ENCODE assay signal across 8 cellular contexts in the genomic region with DNA sequence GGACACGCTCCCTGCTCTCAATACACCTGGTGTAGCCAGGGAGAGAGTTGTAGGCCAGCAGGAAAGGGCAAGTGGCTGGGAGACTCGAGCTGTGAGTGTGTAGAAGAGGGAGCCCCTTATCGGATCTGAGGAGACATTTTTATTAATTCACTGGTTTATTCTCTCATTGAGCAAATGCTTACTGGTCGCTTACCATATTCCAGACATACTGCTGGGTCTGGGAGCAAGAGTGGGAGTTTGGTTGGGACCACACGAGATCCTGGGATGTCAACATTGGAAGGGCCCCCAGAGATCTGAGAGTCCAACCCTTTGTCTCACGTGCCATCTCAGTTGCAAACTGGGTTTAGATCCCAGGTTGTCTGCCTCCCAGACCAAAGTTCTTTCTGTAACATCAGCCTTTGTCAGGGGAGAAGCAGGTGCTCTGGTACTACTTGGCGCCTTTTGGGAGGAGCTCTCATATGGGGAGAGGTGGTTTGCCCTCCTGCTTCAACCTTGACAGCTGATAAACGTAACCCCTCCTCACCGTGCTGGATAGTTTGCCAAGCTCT. TPM values are rescaled to one million over a fixed set of nuclear protein-coding genes. Genes with fewer than 3 reads are reported as not detected.
A peak's percentile ranks its signal among the peaks of the same experiment; 100 is the strongest.
DNase-seq lines count a peak whose midpoint lies in the region; ATAC-seq, FAIRE-seq and TF ChIP-seq lines count a peak whose summit lies in the region.

No MANE protein-coding gene starts in this region.

- H3K9me1 ChIP-seq in K562 (ENCODE audit: control insufficient read depth, insufficient read depth, low read length) = no peaks in the 10 kb centered on the region

- ATAC-seq in A549 (no peak), HG03025 (IDR thresholded peaks at IDR 0.05; ENCODE audit: low FRiP score, unreplicated experiment) (peak; percentile 18), K562 (peak; percentile 38; the same call in 2 of the 3 replicates), HG03520 (IDR thresholded peaks at IDR 0.05; ENCODE audit: unreplicated experiment) (no peak)

- H3K4me3 ChIP-seq in A549 = peak overlapping the region; percentile 99
- H3K4me3 ChIP-seq in K562 = peak overlapping the region; percentile 79
- H3K4me3 ChIP-seq in mesodermal cell (ENCODE audit: extremely low read depth, insufficient read depth, low read length, poor library complexity, severe bottlenecking) = peak overlapping the region; percentile 98

- DNase-seq in A549 (ENCODE audit: low read depth in 1 of 2, low spot score in 1 of 2) = no peak
- peak in 3 of 4 experiments; percentile 37 to 41 (median 41) for DNase-seq in K562 (ENCODE audit: extremely low read depth in 1 of 4, low spot score in 3 of 4)
- no peak for DNase-seq in AG20443 (ENCODE audit: low spot score)
- no peak for DNase-seq in GOT3 (lab: John Stamatoyannopoulos, UW)
- no peak for DNase-seq in activated gamma-delta T cell treated with Interleukin-2 at 50 U/mL for 16 hours

- FAIRE-seq in A549 (lab: Jason Lieb, UNC) (no peak), K562 (lab: Jason Lieb, UNC) (peak; percentile 35)

- TF ChIP-seq RAD21 in A549 (conservative IDR thresholded peaks at IDR 0.05 in 1 of 2, IDR thresholded peaks at IDR 0.05 in 1 of 2) (no peak), K562 (CRISPR knock-in tag; conservative IDR thresholded peaks at IDR 0.05 in 1 of 2, IDR thresholded peaks at IDR 0.05 in 1 of 2) (0 out of 4 replicates have a peak, but pooled peaks of 1 of the 2 experiments have one; percentile 5)

- H3K4me2 ChIP-seq in A549 (peak overlapping the region; percentile 94), K562 (ENCODE audit: insufficient read depth, low read length) (peak overlapping the region; percentile 99)

- H3K4me1 ChIP-seq in A549 (peaks cover 8% of the 10 kb centered on the region; the same call in 2 of the 3 replicates), K562 (replicated peaks in 1 of 2; ENCODE audit: control insufficient read depth in 2 of 2, insufficient read depth in 2 of 2, low read length in 2 of 2) (peaks cover 12 to 13% of the 10 kb centered on the region in 2 experiments), mesodermal cell (ENCODE audit: control insufficient read depth, insufficient read depth, low read length, poor library complexity, severe bottlenecking) (peaks cover 17% of the 10 kb centered on the region)

- in situ Hi-C loops in K562 (cut with MboI) = no loop called here

- H3K27me3 ChIP-seq in K562 (ENCODE audit: control insufficient read depth in 2 of 2, insufficient read depth in 2 of 2, low read length in 2 of 2) = no peaks in the 10 kb centered on the region

- H2AFZ ChIP-seq in K562 (ENCODE audit: low read depth, low read length) = peak overlapping the region; percentile 100

- peak overlapping the region; percentile 95 to 97 for H3K9ac ChIP-seq in K562 (ENCODE audit: insufficient read depth in 1 of 2, low read depth in 2 of 2, low read length in 2 of 2)

- BruUV-seq in K562 (replicated peaks; lab: Mats Ljungman, UMichigan) = TSS peak; percentile 64

- no peaks in the 10 kb centered on the region; the same call in 1 of the 2 replicates for H4K20me1 ChIP-seq in K562 (replicated peaks; ENCODE audit: control insufficient read depth, insufficient read depth, low read length)

- TF ChIP-seq CTCF in A549 (IDR thresholded peaks at IDR 0.05) = no peak
- no peak for TF ChIP-seq CTCF in K562 (IDR thresholded peaks at IDR 0.05 in 2 of 3, conservative IDR thresholded peaks at IDR 0.05 in 1 of 3; ENCODE audit: insufficient read depth in 2 of 3, low read depth in 1 of 3, low read length in 3 of 3)

- intact Hi-C loops in K562 (cut with micrococcal nuclease) = no loop called here

- WGBS in A549 (ENCODE audit: missing lambda C conversion rate) = 3% methylated on average over 8 of the region's 9 CpGs
- 1% methylated on average over 9 of the region's 9 CpGs for WGBS in K562 (ENCODE audit: insufficient coverage, low coverage, missing lambda C conversion rate)
- 0% methylated on average over 2 of the region's 9 CpGs for WGBS in mesodermal cell (ENCODE audit: insufficient coverage in 2 of 2), 2 experiments

- H3K36me3 ChIP-seq in K562 (ENCODE audit: control insufficient read depth, insufficient read depth, low read length) = peaks cover 43% of the 10 kb centered on the region
- H3K36me3 ChIP-seq in mesodermal cell (ENCODE audit: control insufficient read depth, insufficient read depth, low read length) = peaks cover 34% of the 10 kb centered on the region

- H3K27ac ChIP-seq in A549 = peak overlapping the region; percentile 97 to 98
- peak overlapping the region; percentile 93 for H3K27ac ChIP-seq in K562 (ENCODE audit: extremely low read depth, low read depth, low read length)
- peak overlapping the region; percentile 86 for H3K27ac ChIP-seq in mesodermal cell (ENCODE audit: low read depth, low read length, severe bottlenecking)

- H3K9me3 ChIP-seq in A549 (no peaks in the 10 kb centered on the region), K562 (replicated peaks; ENCODE audit: control insufficient read depth, insufficient read depth, low read depth, low read length) (no peaks in the 10 kb centered on the region), mesodermal cell (ENCODE audit: control insufficient read depth, low read length) (no peaks in the 10 kb centered on the region)

- H3K79me2 ChIP-seq in K562 (ENCODE audit: control insufficient read depth, insufficient read depth, low read length) = peaks cover 54% of the 10 kb centered on the region

- CTCF ChIA-PET in A549 (lab: Yijun Ruan, JAX) (interaction anchor here (0.7 to 4.8 kb wide), 8 partner anchors 10 to 43 kb away, joined by 3 to 29 read pairs (median 4); no protein-coding TSS in a partner anchor), K562 (lab: Yijun Ruan, JAX; ENCODE audit: low intra/inter-chr PET ratio) (no interaction called here)

- POLR2A ChIA-PET in A549 (lab: Yijun Ruan, JAX) (interaction anchor here (0.9 to 1.0 kb wide), 2 partner anchors 19 to 44 kb away, joined by 3 to 4 read pairs; partner anchors contain the start of genes MAP3K6 and SYTL1), K562 (lab: Yijun Ruan, JAX) (interaction anchor here (0.5 to 3.1 kb wide), 13 partner anchors 10 to 592 kb away, joined by 3 to 23 read pairs (median 3); partner anchors contain the start of genes MAP3K6 and SLC9A1)

- no peak for TF ChIP-seq POLR2A in A549 (IDR thresholded peaks at IDR 0.05; ENCODE audit: low read length)
- no peak for TF ChIP-seq POLR2A in K562 (conservative IDR thresholded peaks at IDR 0.05)

- TF ChIP-seq EP300 in A549 (IDR thresholded peaks at IDR 0.05) (no peak), K562 (IDR thresholded peaks at IDR 0.05; ENCODE audit: low read length) (no peak)

RNA-seq across cellular contexts. Expression of gene TMEM222, which starts 0.7 kb away (rescaled TPM):
- 27.1 and 28.4 TPM in 2 replicates for polyA plus RNA-seq in A549 (2011; rRNA removed)
- 46.5 and 61.8 TPM in 2 replicates for polyA plus RNA-seq in A549 (2012; cell fraction: cytosol; rRNA removed)
- 62.1 and 74.3 TPM in 2 replicates for polyA plus RNA-seq in A549 (2012; cell fraction: nucleus; rRNA removed)
- 29.7 to 32.0 TPM (median 30.0 TPM) in 3 replicates for polyA plus RNA-seq in A549 (2017; fragmentation: RNase III; extraction: RNeasy Plus Mini Kit Qiagen cat#74134 plus additional on column Dnase treatment)
- 57.5 and 61.8 TPM in 2 replicates for polyA minus RNA-seq in A549 (2011; rRNA and poly(A)+ RNA removed)
- total RNA-seq in K562 (2011; cell fraction: chromatin; rRNA removed; ENCODE audit: low replicate concordance) = 41.9 and 115 TPM in 2 replicates
- 97.1 and 98.7 TPM in 2 replicates for total RNA-seq in K562 (2011; cell fraction: nucleolus; rRNA removed)
- 77.9 and 90.1 TPM in 2 replicates for total RNA-seq in K562 (2011; cell fraction: nucleoplasm; rRNA removed)
- 36.0 and 43.6 TPM in 2 replicates for total RNA-seq in K562 (2014; rRNA removed)
- total RNA-seq in K562 (2014; rRNA removed; fragmentation: Illumina TruSeq; extraction: Trizol) = 10.6 and 15.9 TPM in 2 replicates
- total RNA-seq in K562 (2015; rRNA removed; fragmentation: Illumina TruSeq; extraction: Trizol) = 32.4 and 32.8 TPM in 2 replicates
- total RNA-seq in K562 (2021) = 42.5 and 46.9 TPM in 2 replicates
- 32.2 and 51.8 TPM in 2 replicates for polyA plus RNA-seq in K562 (2011; rRNA removed)
- 53.0 and 80.5 TPM in 2 replicates for polyA plus RNA-seq in K562 (2011; cell fraction: cytosol; rRNA removed)
- polyA plus RNA-seq in K562 (2011; cell fraction: nucleus; rRNA removed) = 111 and 157 TPM in 2 replicates
- 43.9 and 66.2 TPM in 2 replicates for polyA plus RNA-seq in K562 (2012)
- 48.0 and 57.0 TPM in 2 replicates for polyA plus RNA-seq in K562 (2014; fragmentation: Illumina TruSeq; extraction: Trizol)
- 10 to 100 TPM in 1 of 2 experiments, 1 to 10 TPM in 1; 6.9 to 14.4 TPM for polyA plus RNA-seq in K562 (2014; fragmentation: Nextera tagmentation; extraction: Ambion mirVana)
- 42.4 and 43.5 TPM in 2 replicates for polyA plus RNA-seq in K562 (2014; rRNA removed)
- 21.8 and 30.9 TPM in 2 replicates for polyA minus RNA-seq in K562 (2011; rRNA and poly(A)+ RNA removed)
- polyA minus RNA-seq in K562 (2011; cell fraction: cytosol; rRNA and poly(A)+ RNA removed) = 26.1 and 32.0 TPM in 2 replicates
- 24.6 and 35.5 TPM in 2 replicates for polyA minus RNA-seq in K562 (2011; cell fraction: nucleus; rRNA and poly(A)+ RNA removed)
- polyA plus RNA-seq in mesodermal cell (2013, experiment 1 of 2) = 22.3 TPM
- polyA plus RNA-seq in mesodermal cell (2013, experiment 2 of 2) = 17.3 TPM

RNA-seq across cellular contexts. Expression of gene SYTL1, which starts 19.2 kb away (rescaled TPM):
- polyA plus RNA-seq in A549 (2011; rRNA removed) = 0.50 and 0.80 TPM in 2 replicates
- polyA plus RNA-seq in A549 (2012; cell fraction: cytosol; rRNA removed) = 0.94 and 1.0 TPM in 2 replicates
- polyA plus RNA-seq in A549 (2012; cell fraction: nucleus; rRNA removed) = 4.8 and 5.8 TPM in 2 replicates
- polyA plus RNA-seq in A549 (2017; fragmentation: RNase III; extraction: RNeasy Plus Mini Kit Qiagen cat#74134 plus additional on column Dnase treatment) = 0.50 to 0.76 TPM (median 0.58 TPM) in 3 replicates
- 0.37 and 0.73 TPM in 2 replicates for polyA minus RNA-seq in A549 (2011; rRNA and poly(A)+ RNA removed)
- total RNA-seq in K562 (2011; cell fraction: chromatin; rRNA removed; ENCODE audit: low replicate concordance) = 18.4 and 69.1 TPM in 2 replicates
- total RNA-seq in K562 (2011; cell fraction: nucleolus; rRNA removed) = 29.5 and 45.5 TPM in 2 replicates
- 21.0 and 26.5 TPM in 2 replicates for total RNA-seq in K562 (2011; cell fraction: nucleoplasm; rRNA removed)
- 3.9 and 4.7 TPM in 2 replicates for total RNA-seq in K562 (2014; rRNA removed)
- total RNA-seq in K562 (2014; rRNA removed; fragmentation: Illumina TruSeq; extraction: Trizol) = 0.55 and 0.57 TPM in 2 replicates
- 1.7 and 2.2 TPM in 2 replicates for total RNA-seq in K562 (2015; rRNA removed; fragmentation: Illumina TruSeq; extraction: Trizol)
- 6.0 and 9.3 TPM in 2 replicates for total RNA-seq in K562 (2021)
- polyA plus RNA-seq in K562 (2011; rRNA removed) = 3.8 and 12.3 TPM in 2 replicates
- polyA plus RNA-seq in K562 (2011; cell fraction: cytosol; rRNA removed) = 8.4 and 14.7 TPM in 2 replicates
- polyA plus RNA-seq in K562 (2011; cell fraction: nucleus; rRNA removed) = 114 and 120 TPM in 2 replicates
- polyA plus RNA-seq in K562 (2012) = 7.0 and 32.0 TPM in 2 replicates
- 0.91 and 1.9 TPM in 2 replicates for polyA plus RNA-seq in K562 (2014; fragmentation: Illumina TruSeq; extraction: Trizol)
- polyA plus RNA-seq in K562 (2014; fragmentation: Nextera tagmentation; extraction: Ambion mirVana) = under 1 TPM; 0.04 to 0.27 TPM
- 5.9 and 8.6 TPM in 2 replicates for polyA plus RNA-seq in K562 (2014; rRNA removed)
- 3.0 and 6.4 TPM in 2 replicates for polyA minus RNA-seq in K562 (2011; rRNA and poly(A)+ RNA removed)
- polyA minus RNA-seq in K562 (2011; cell fraction: cytosol; rRNA and poly(A)+ RNA removed) = 4.6 and 14.3 TPM in 2 replicates
- polyA minus RNA-seq in K562 (2011; cell fraction: nucleus; rRNA and poly(A)+ RNA removed) = 14.7 and 18.1 TPM in 2 replicates
- 4.2 TPM for polyA plus RNA-seq in mesodermal cell (2013, experiment 1 of 2)
- 5.4 TPM for polyA plus RNA-seq in mesodermal cell (2013, experiment 2 of 2)

RNA-seq across cellular contexts. Expression of gene MAP3K6, which starts 44.1 kb away (rescaled TPM):
- polyA plus RNA-seq in A549 (2011; rRNA removed) = 3.6 and 3.7 TPM in 2 replicates
- polyA plus RNA-seq in A549 (2012; cell fraction: cytosol; rRNA removed) = 5.7 and 6.0 TPM in 2 replicates
- 32.7 and 42.7 TPM in 2 replicates for polyA plus RNA-seq in A549 (2012; cell fraction: nucleus; rRNA removed)
- polyA plus RNA-seq in A549 (2017; fragmentation: RNase III; extraction: RNeasy Plus Mini Kit Qiagen cat#74134 plus additional on column Dnase treatment) = 7.5 to 8.5 TPM (median 8.3 TPM) in 3 replicates
- 5.3 and 5.8 TPM in 2 replicates for polyA minus RNA-seq in A549 (2011; rRNA and poly(A)+ RNA removed)
- total RNA-seq in K562 (2011; cell fraction: chromatin; rRNA removed; ENCODE audit: low replicate concordance) = 22.7 and 88.4 TPM in 2 replicates
- total RNA-seq in K562 (2011; cell fraction: nucleolus; rRNA removed) = 52.5 and 55.4 TPM in 2 replicates
- 27.7 and 28.5 TPM in 2 replicates for total RNA-seq in K562 (2011; cell fraction: nucleoplasm; rRNA removed)
- 10.1 and 14.7 TPM in 2 replicates for total RNA-seq in K562 (2014; rRNA removed)
- total RNA-seq in K562 (2014; rRNA removed; fragmentation: Illumina TruSeq; extraction: Trizol) = 5.0 and 6.2 TPM in 2 replicates
- total RNA-seq in K562 (2015; rRNA removed; fragmentation: Illumina TruSeq; extraction: Trizol) = 7.6 and 9.5 TPM in 2 replicates
- total RNA-seq in K562 (2021) = 18.1 and 21.9 TPM in 2 replicates
- polyA plus RNA-seq in K562 (2011; rRNA removed) = 4.7 and 13.2 TPM in 2 replicates
- 5.5 and 6.6 TPM in 2 replicates for polyA plus RNA-seq in K562 (2011; cell fraction: cytosol; rRNA removed)
- polyA plus RNA-seq in K562 (2011; cell fraction: nucleus; rRNA removed) = 101 and 102 TPM in 2 replicates
- polyA plus RNA-seq in K562 (2012) = 17.8 and 18.2 TPM in 2 replicates
- 7.0 and 9.0 TPM in 2 replicates for polyA plus RNA-seq in K562 (2014; fragmentation: Illumina TruSeq; extraction: Trizol)
- polyA plus RNA-seq in K562 (2014; fragmentation: Nextera tagmentation; extraction: Ambion mirVana) = 1 to 10 TPM in 1 of 2 experiments, under 1 TPM in 1; 0.99 to 1.5 TPM
- 8.2 and 12.9 TPM in 2 replicates for polyA plus RNA-seq in K562 (2014; rRNA removed)
- polyA minus RNA-seq in K562 (2011; rRNA and poly(A)+ RNA removed) = 3.1 and 4.9 TPM in 2 replicates
- 4.8 and 5.1 TPM in 2 replicates for polyA minus RNA-seq in K562 (2011; cell fraction: cytosol; rRNA and poly(A)+ RNA removed)
- polyA minus RNA-seq in K562 (2011; cell fraction: nucleus; rRNA and poly(A)+ RNA removed) = 15.2 and 17.2 TPM in 2 replicates
- polyA plus RNA-seq in mesodermal cell (2013, experiment 1 of 2) = 26.4 TPM
- 19.3 TPM for polyA plus RNA-seq in mesodermal cell (2013, experiment 2 of 2)

RNA-seq across cellular contexts. Expression of gene FCN3, which starts 52.0 kb away (rescaled TPM):
- not detected in 2 replicates for polyA plus RNA-seq in A549 (2011; rRNA removed)
- not detected in 2 replicates for polyA plus RNA-seq in A549 (2012; cell fraction: cytosol; rRNA removed)
- polyA plus RNA-seq in A549 (2012; cell fraction: nucleus; rRNA removed) = not detected in 2 replicates
- not detected in 3 replicates for polyA plus RNA-seq in A549 (2017; fragmentation: RNase III; extraction: RNeasy Plus Mini Kit Qiagen cat#74134 plus additional on column Dnase treatment)
- polyA minus RNA-seq in A549 (2011; rRNA and poly(A)+ RNA removed) = not detected in 2 replicates
- total RNA-seq in K562 (2011; cell fraction: chromatin; rRNA removed; ENCODE audit: low replicate concordance) = not detected in 2 replicates
- total RNA-seq in K562 (2011; cell fraction: nucleolus; rRNA removed) = not detected in 2 replicates
- total RNA-seq in K562 (2011; cell fraction: nucleoplasm; rRNA removed) = not detected in 2 replicates
- not detected in 2 replicates for total RNA-seq in K562 (2014; rRNA removed)
- total RNA-seq in K562 (2014; rRNA removed; fragmentation: Illumina TruSeq; extraction: Trizol) = not detected in 2 replicates
- total RNA-seq in K562 (2015; rRNA removed; fragmentation: Illumina TruSeq; extraction: Trizol) = not detected in 2 replicates
- 0.31 and 0.49 TPM in 2 replicates for total RNA-seq in K562 (2021)
- 0.15 TPM in 1 of 2 replicates, not detected in the other for polyA plus RNA-seq in K562 (2011; rRNA removed)
- 0.06 TPM in 1 of 2 replicates, not detected in the other for polyA plus RNA-seq in K562 (2011; cell fraction: cytosol; rRNA removed)
- 0.35 TPM in 1 of 2 replicates, not detected in the other for polyA plus RNA-seq in K562 (2011; cell fraction: nucleus; rRNA removed)
- 0.21 TPM in 1 of 2 replicates, not detected in the other for polyA plus RNA-seq in K562 (2012)
- polyA plus RNA-seq in K562 (2014; fragmentation: Illumina TruSeq; extraction: Trizol) = not detected in 2 replicates
- not detected for polyA plus RNA-seq in K562 (2014; fragmentation: Nextera tagmentation; extraction: Ambion mirVana)
- not detected in 2 replicates for polyA plus RNA-seq in K562 (2014; rRNA removed)
- polyA minus RNA-seq in K562 (2011; rRNA and poly(A)+ RNA removed) = not detected in 2 replicates
- polyA minus RNA-seq in K562 (2011; cell fraction: cytosol; rRNA and poly(A)+ RNA removed) = not detected in 2 replicates
- polyA minus RNA-seq in K562 (2011; cell fraction: nucleus; rRNA and poly(A)+ RNA removed) = not detected in 2 replicates
- polyA plus RNA-seq in mesodermal cell (2013, experiment 1 of 2) = 131 TPM
- 74.3 TPM for polyA plus RNA-seq in mesodermal cell (2013, experiment 2 of 2)

Comparison
In these comparisons a context has a peak if more than half of its experiments do, and no peak if none do; other contexts are left out.
1. ATAC-seq: peak in HG03025 (single experiment) and K562 (single experiment); none in A549 (0 of 2) and HG03520 (single experiment).
2. DNase-seq: peak in K562 (3 of 4); none in A549 (0 of 2), AG20443 (single experiment), GOT3 (single experiment) and activated gamma-delta T cell treated with Interleukin-2 at 50 U/mL for 16 hours (single experiment).
3. Of the 35 proteins assayed by ChIP-seq in both K562 and A549: peak only in K562: PHF8; only in A549: none; in both: none; in neither: 32; mixed calls (peak in some experiments, not most) for 2.
4. Peak in every context shown above with its lines, with median percentiles within 50 percentile points of each other: H3K27ac ChIP-seq and H3K4me3 ChIP-seq.